In genomic region chr4:127829014-127829413, GRCh38 we compare ENCODE assay signal across 11 cellular contexts. TPM values are rescaled to one million over a fixed set of nuclear protein-coding genes. Genes with fewer than 3 reads are reported as not detected.
DNase-seq lines count a peak whose midpoint lies in the region; ATAC-seq, FAIRE-seq and TF ChIP-seq lines count a peak whose summit lies in the region.
"Had no signal": no experiment of that assay in that cellular context is flagged by ENCODE, and none has a peak within 500 bp of the region (broad histone marks: within the 10 kb centered on the region; RNA-seq: fewer than 3 reads in every experiment).

No MANE protein-coding gene starts in this region.

- peak; percentile 79 for FAIRE-seq in GM12892 (lab: Jason Lieb, UNC)

- H3K4me1 Mint-ChIP-seq in mesothelial cell of epicardium (no peaks in the 10 kb centered on the region), Calu3 (ENCODE audit: low read depth, unreplicated experiment) (no peaks in the 10 kb centered on the region)

- no TSS peak for BruUV-seq in Calu3 (replicated peaks; lab: Mats Ljungman, UMichigan)

- TF ChIP-seq POLR2A in GM12892 (IDR thresholded peaks at IDR 0.05; ENCODE audit: low read depth, low read length), result no peak

- H3K36me3 Mint-ChIP-seq in mesothelial cell of epicardium, result peaks cover 2% of the 10 kb centered on the region
- H3K36me3 Mint-ChIP-seq in Calu3 (ENCODE audit: insufficient read depth, unreplicated experiment), result no peaks in the 10 kb centered on the region

- H3K4me3 Mint-ChIP-seq in mesothelial cell of epicardium (no peak overlapping the region), Calu3 (ENCODE audit: low read depth, unreplicated experiment) (no peak overlapping the region)

- H3K27ac Mint-ChIP-seq in mesothelial cell of epicardium (no peak overlapping the region), Calu3 (ENCODE audit: unreplicated experiment) (no peak overlapping the region)

- peaks cover 2% of the 10 kb centered on the region for H3K9me3 Mint-ChIP-seq in mesothelial cell of epicardium
- H3K9me3 Mint-ChIP-seq in Calu3 (ENCODE audit: low read depth, unreplicated experiment), result no peaks in the 10 kb centered on the region

- intact Hi-C loops in Right ventricle myocardium inferior (cut with DNase I), result no loop called here
- intact Hi-C loops in Calu3 (cut with micrococcal nuclease; ENCODE audit: unreplicated experiment), result no loop called here

- CTCF ChIA-PET in Calu3 (lab: Charles Lee), result no interaction called here

- ATAC-seq in GM19395 (IDR thresholded peaks at IDR 0.05; ENCODE audit: unreplicated experiment), result peak; percentile 89
- peak; percentile 78 for ATAC-seq in HG02678 (IDR thresholded peaks at IDR 0.05; ENCODE audit: unreplicated experiment)
- peak; percentile 89 for ATAC-seq in HG03378 (IDR thresholded peaks at IDR 0.05; ENCODE audit: unreplicated experiment)
- no peak for ATAC-seq in Right ventricle myocardium inferior

- no peaks in the 10 kb centered on the region for H3K27me3 Mint-ChIP-seq in mesothelial cell of epicardium (ENCODE audit: low read depth)
- no peaks in the 10 kb centered on the region for H3K27me3 Mint-ChIP-seq in Calu3 (ENCODE audit: unreplicated experiment)

- DNase-seq in GM12892 (ENCODE audit: insufficient read length) (no peak), Right ventricle myocardium inferior (ENCODE audit: missing footprints) (no peak), NCI-H1417 (lab: John Stamatoyannopoulos, UW) (no peak), mesothelial cell of epicardium (ENCODE audit: low spot score in 2 of 2, unreplicated experiment in 2 of 2) (no peak), Calu3 (no peak)
- DNase-seq: KG1; NCI-H2171 treated with DMSO at 0.1 percent for 48 hours; stimulated activated CD4-positive, alpha-beta T cell treated with anti-CD3 and anti-CD28 coated beads, Interleukin-1b, Interleukin-23, amount 100 ng/mL, for 48 hours had no signal

- TF ChIP-seq CTCF in mesothelial cell of epicardium (IDR thresholded peaks at IDR 0.05; ENCODE audit: unreplicated experiment), result no peak
- TF ChIP-seq CTCF in Calu3 (IDR thresholded peaks at IDR 0.05; ENCODE audit: unreplicated experiment), result no peak

RNA-seq across cellular contexts. Expression of gene HSPA4L, which starts 46.9 kb away (rescaled TPM):
- polyA plus RNA-seq in GM12892 (2012; ENCODE audit: missing spikeins), result 12.7 TPM
- 6.2 TPM for total RNA-seq in Right ventricle myocardium inferior
- 4.3 to 5.2 TPM (median 4.6 TPM) in 3 replicates for total RNA-seq in mesothelial cell of epicardium
- total RNA-seq in Calu3 (2022), result 16.4 and 17.8 TPM in 2 replicates

RNA-seq across cellular contexts. Expression of gene PLK4, which starts 51.7 kb away (rescaled TPM):
- polyA plus RNA-seq in GM12892 (2012; ENCODE audit: missing spikeins), result 20.2 TPM
- total RNA-seq in Right ventricle myocardium inferior (1.1 TPM), mesothelial cell of epicardium (11.6 to 14.3 TPM (median 14.1 TPM) in 3 replicates), Calu3 (2022) (17.7 and 22.3 TPM in 2 replicates)
